Comparison of ENCODE assay signal across 8 cellular contexts in genomic region chr2:237434916-237435315, GRCh38. TPM values are rescaled to one million over a fixed set of nuclear protein-coding genes. Genes with fewer than 3 reads are reported as not detected.
DNase-seq lines count a peak whose midpoint lies in the region; ATAC-seq, FAIRE-seq and TF ChIP-seq lines count a peak whose summit lies in the region.

No MANE protein-coding gene starts in this region.

- H3K79me2 ChIP-seq in K562 (ENCODE audit: control insufficient read depth, insufficient read depth, low read length): no peaks in the 10 kb centered on the region

- POLR2A ChIA-PET in K562 (lab: Yijun Ruan, JAX): interaction anchor here (1.6 kb wide), 1 partner anchor 13 kb away, joined by 3 read pairs; no protein-coding TSS in a partner anchor

- H2AFZ ChIP-seq in K562 (ENCODE audit: low read depth, low read length): 0 out of 2 replicates have a peak overlapping the region, but pooled peaks have one; percentile 16

- H3K27ac ChIP-seq in K562 (ENCODE audit: extremely low read depth, low read depth, low read length): no peak overlapping the region

- no peak for TF ChIP-seq POLR2A in K562 (conservative IDR thresholded peaks at IDR 0.05)

- no peaks in the 10 kb centered on the region for H3K9me1 ChIP-seq in K562 (ENCODE audit: control insufficient read depth, insufficient read depth, low read length)

- H3K27me3 ChIP-seq in K562 (ENCODE audit: control insufficient read depth in 2 of 2, insufficient read depth in 2 of 2, low read length in 2 of 2): peaks cover 0 to 26% of the 10 kb centered on the region in 2 experiments; a peak in 2 of 5 replicates

- H3K27ac Mint-ChIP-seq in T-helper 17 cell: peak overlapping the region; percentile 92

- no peak for TF ChIP-seq CTCF in K562 (IDR thresholded peaks at IDR 0.05 in 2 of 3, conservative IDR thresholded peaks at IDR 0.05 in 1 of 3; ENCODE audit: insufficient read depth in 2 of 3, low read depth in 1 of 3, low read length in 3 of 3)

- DNase-seq in T-helper 17 cell (peak; percentile 28 to 51 (median 35)), K562 (ENCODE audit: extremely low read depth in 1 of 4, low spot score in 3 of 4) (peak; percentile 7 to 45 (median 15)), skeletal muscle cell (ENCODE audit: low read depth) (peak; percentile 84), NCI-H748 (lab: John Stamatoyannopoulos, UW; ENCODE audit: unreplicated experiment) (no peak), NCI-H524 treated with DMSO at 0.1 percent for 48 hours (lab: John Stamatoyannopoulos, UW) (no peak), NCI-H748 treated with DMSO at 0.1 percent for 48 hours (lab: John Stamatoyannopoulos, UW) (no peak)

- ATAC-seq in GM21515 (IDR thresholded peaks at IDR 0.05; ENCODE audit: unreplicated experiment) (peak; percentile 70), T-helper 17 cell (peak; percentile 77), K562 (peak; percentile 51), GM19035 (IDR thresholded peaks at IDR 0.05; ENCODE audit: unreplicated experiment) (no peak)

- peak; percentile 40 for FAIRE-seq in K562 (lab: Jason Lieb, UNC)

- WGBS in K562 (ENCODE audit: insufficient coverage, low coverage, missing lambda C conversion rate): 0% methylated on average over 7 of the region's 13 CpGs

- H3K4me3 ChIP-seq in K562 (no peak overlapping the region), skeletal muscle cell (ENCODE audit: low read depth, low read length) (no peak overlapping the region)

- no peaks in the 10 kb centered on the region for H3K36me3 Mint-ChIP-seq in T-helper 17 cell (ENCODE audit: low read depth)

- no peak overlapping the region for H3K9ac ChIP-seq in K562 (ENCODE audit: insufficient read depth in 1 of 2, low read depth in 2 of 2, low read length in 2 of 2)

- no peaks in the 10 kb centered on the region for H3K9me3 ChIP-seq in T-helper 17 cell (ENCODE audit: control insufficient read depth, low read length, poor library complexity, severe bottlenecking)
- no peaks in the 10 kb centered on the region for H3K9me3 ChIP-seq in K562 (replicated peaks; ENCODE audit: control insufficient read depth, insufficient read depth, low read depth, low read length)

- H3K4me2 ChIP-seq in K562 (ENCODE audit: insufficient read depth, low read length): 0 out of 2 replicates have a peak overlapping the region, but pooled peaks have one; percentile 5

- in situ Hi-C loops in K562 (cut with MboI): no loop called here

- peaks cover 62% of the 10 kb centered on the region for H3K4me1 Mint-ChIP-seq in T-helper 17 cell

- H4K20me1 ChIP-seq in K562 (replicated peaks; ENCODE audit: control insufficient read depth, insufficient read depth, low read length): no peaks in the 10 kb centered on the region

- intact Hi-C loops in K562 (cut with micrococcal nuclease): no loop called here

- peak; percentile 14; the same call in 1 of the 2 replicates for TF ChIP-seq EP300 in K562 (IDR thresholded peaks at IDR 0.05; ENCODE audit: low read length)

- peak overlapping the region; percentile 89 for H3K4me3 Mint-ChIP-seq in T-helper 17 cell

- 0 out of 4 replicates have a peak, but pooled peaks of 1 of the 2 experiments have one; percentile 11 for TF ChIP-seq RAD21 in K562 (CRISPR knock-in tag; conservative IDR thresholded peaks at IDR 0.05 in 1 of 2, IDR thresholded peaks at IDR 0.05 in 1 of 2)

- no peaks in the 10 kb centered on the region for H3K27me3 Mint-ChIP-seq in T-helper 17 cell

- H3K4me1 ChIP-seq in K562 (replicated peaks in 1 of 2; ENCODE audit: control insufficient read depth in 2 of 2, insufficient read depth in 2 of 2, low read length in 2 of 2): peaks cover 0 to 3% of the 10 kb centered on the region in 2 experiments; a peak in 2 of 5 replicates

- BruUV-seq in K562 (replicated peaks; lab: Mats Ljungman, UMichigan): no TSS peak

- no peaks in the 10 kb centered on the region for H3K36me3 ChIP-seq in K562 (ENCODE audit: control insufficient read depth, insufficient read depth, low read length)

- CTCF ChIA-PET in K562 (lab: Yijun Ruan, JAX; ENCODE audit: low intra/inter-chr PET ratio): no interaction called here

TF ChIP-seq in K562, 482 proteins besides CTCF, POLR2A, EP300 and RAD21 (continues in another document):
- TF ChIP-seq SREBF2 (CRISPR knock-in tag; IDR thresholded peaks at IDR 0.05): no peak
- TF ChIP-seq ILF3 (IDR thresholded peaks at IDR 0.05; ENCODE audit: borderline replicate concordance): no peak
- TF ChIP-seq SMAD3 (CRISPR knock-in tag; conservative IDR thresholded peaks at IDR 0.05): 0 out of 2 replicates have a peak, but pooled peaks have one; percentile 29
- TF ChIP-seq ZNF232 (CRISPR knock-in tag; IDR thresholded peaks at IDR 0.05): no peak
- TF ChIP-seq NEUROD1 (IDR thresholded peaks at IDR 0.05; ENCODE audit: borderline replicate concordance, low read depth, low read length, partially characterized antibody): no peak
- no peak for TF ChIP-seq NFXL1 (CRISPR knock-in tag; IDR thresholded peaks at IDR 0.05)
- TF ChIP-seq NFIC (IDR thresholded peaks at IDR 0.05): no peak
- TF ChIP-seq ZNF143 (CRISPR knock-in tag; IDR thresholded peaks at IDR 0.05): no peak
- no peak for TF ChIP-seq HEY1 (CRISPR knock-in tag; IDR thresholded peaks at IDR 0.05; ENCODE audit: borderline replicate concordance)
- no peak for TF ChIP-seq DPF2 (IDR thresholded peaks at IDR 0.05)
- no peak for TF ChIP-seq HNRNPLL (IDR thresholded peaks at IDR 0.05; ENCODE audit: low read depth, low read length, poor library complexity, severe bottlenecking)
- no peak for TF ChIP-seq CBX2 (IDR thresholded peaks at IDR 0.05; ENCODE audit: insufficient read depth, low read length, poor library complexity, severe bottlenecking)
- no peak for TF ChIP-seq ZNF583 (CRISPR knock-in tag; IDR thresholded peaks at IDR 0.05)
- TF ChIP-seq RNF2 (IDR thresholded peaks at IDR 0.05): peak; percentile 25; the same call in 1 of the 2 replicates
- TF ChIP-seq BACH1 (tag; IDR thresholded peaks at IDR 0.05): no peak
- TF ChIP-seq MAFK (IDR thresholded peaks at IDR 0.05; ENCODE audit: low read length): 0 out of 2 replicates have a peak, but pooled peaks have one; percentile 26
- no peak for TF ChIP-seq JUNB (CRISPR knock-in tag; conservative IDR thresholded peaks at IDR 0.05)
- TF ChIP-seq TFAP4 (CRISPR knock-in tag; IDR thresholded peaks at IDR 0.05; ENCODE audit: borderline replicate concordance): peak; percentile 40; the same call in 1 of the 2 replicates
- peak; percentile 20; the same call in 1 of the 2 replicates for TF ChIP-seq LEF1 (IDR thresholded peaks at IDR 0.05)

RNA-seq across cellular contexts. Expression of gene COL6A3, which starts 21.0 kb away (rescaled TPM):
- total RNA-seq in T-helper 17 cell (1 to 10 TPM; 1.9 to 2.6 TPM), K562 (2014; rRNA removed) (1.5 and 2.1 TPM in 2 replicates), K562 (2014; rRNA removed; fragmentation: Illumina TruSeq; extraction: Trizol) (1.6 TPM in 2 replicates), K562 (2015; rRNA removed; fragmentation: Illumina TruSeq; extraction: Trizol) (2.0 and 2.5 TPM in 2 replicates), K562 (2021) (4.1 and 4.3 TPM in 2 replicates)
- total RNA-seq in K562 (2011; cell fraction: chromatin; rRNA removed; ENCODE audit: low replicate concordance): 2.5 and 3.2 TPM in 2 replicates
- total RNA-seq in K562 (2011; cell fraction: nucleolus; rRNA removed): 1.7 TPM in 2 replicates
- total RNA-seq in K562 (2011; cell fraction: nucleoplasm; rRNA removed): 2.5 and 3.6 TPM in 2 replicates
- polyA plus RNA-seq in K562 (2011; rRNA removed) (0.07 and 0.11 TPM in 2 replicates), K562 (2014; fragmentation: Illumina TruSeq; extraction: Trizol) (2.7 and 2.9 TPM in 2 replicates), K562 (2014; fragmentation: Nextera tagmentation; extraction: Ambion mirVana) (under 1 TPM; 0.39 to 0.48 TPM), K562 (2014; rRNA removed) (1.1 and 2.7 TPM in 2 replicates)
- polyA plus RNA-seq in K562 (2011; cell fraction: cytosol; rRNA removed): 0.07 and 0.12 TPM in 2 replicates
- polyA plus RNA-seq in K562 (2011; cell fraction: nucleus; rRNA removed): 0.37 and 0.55 TPM in 2 replicates
- polyA plus RNA-seq in K562 (2012): 3.4 and 61.3 TPM in 2 replicates
- 0.18 and 0.60 TPM in 2 replicates for polyA minus RNA-seq in K562 (2011; rRNA and poly(A)+ RNA removed)
- polyA minus RNA-seq in K562 (2011; cell fraction: cytosol; rRNA and poly(A)+ RNA removed): 0.91 and 1.4 TPM in 2 replicates
- 0.13 and 0.56 TPM in 2 replicates for polyA minus RNA-seq in K562 (2011; cell fraction: nucleus; rRNA and poly(A)+ RNA removed)

RNA-seq across cellular contexts. Expression of gene MLPH, which starts 52.1 kb away (rescaled TPM):
- total RNA-seq in T-helper 17 cell: not detected
- total RNA-seq in K562 (2011; cell fraction: chromatin; rRNA removed; ENCODE audit: low replicate concordance): not detected in 2 replicates
- total RNA-seq in K562 (2011; cell fraction: nucleolus; rRNA removed): not detected in 2 replicates
- not detected in 2 replicates for total RNA-seq in K562 (2011; cell fraction: nucleoplasm; rRNA removed)
- total RNA-seq in K562 (2014; rRNA removed): not detected in 2 replicates
- not detected in 2 replicates for total RNA-seq in K562 (2014; rRNA removed; fragmentation: Illumina TruSeq; extraction: Trizol)
- not detected in 2 replicates for total RNA-seq in K562 (2015; rRNA removed; fragmentation: Illumina TruSeq; extraction: Trizol)
- 0.22 and 0.65 TPM in 2 replicates for total RNA-seq in K562 (2021)
- polyA plus RNA-seq in K562 (2011; rRNA removed): not detected in 2 replicates
- not detected in 2 replicates for polyA plus RNA-seq in K562 (2011; cell fraction: cytosol; rRNA removed)
- polyA plus RNA-seq in K562 (2011; cell fraction: nucleus; rRNA removed): 0.24 TPM in 1 of 2 replicates, not detected in the other
- polyA plus RNA-seq in K562 (2012): 0.12 and 0.25 TPM in 2 replicates
- not detected in 2 replicates for polyA plus RNA-seq in K562 (2014; fragmentation: Illumina TruSeq; extraction: Trizol)
- not detected for polyA plus RNA-seq in K562 (2014; fragmentation: Nextera tagmentation; extraction: Ambion mirVana)
- not detected in 2 replicates for polyA plus RNA-seq in K562 (2014; rRNA removed)
- polyA minus RNA-seq in K562 (2011; rRNA and poly(A)+ RNA removed): not detected in 2 replicates
- polyA minus RNA-seq in K562 (2011; cell fraction: cytosol; rRNA and poly(A)+ RNA removed): not detected in 2 replicates
- not detected in 2 replicates for polyA minus RNA-seq in K562 (2011; cell fraction: nucleus; rRNA and poly(A)+ RNA removed)

Comparison
In these comparisons a context has a peak if more than half of its experiments do, and no peak if none do; other contexts are left out.
1. DNase-seq: peak in T-helper 17 cell (3 of 3), K562 (4 of 4) and skeletal muscle cell (single experiment); none in NCI-H748 (single experiment), NCI-H524 treated with DMSO at 0.1 percent for 48 hours (single experiment) and NCI-H748 treated with DMSO at 0.1 percent for 48 hours (single experiment).